Comparison of ENCODE assay signal across 1 cellular context in the genomic region with DNA sequence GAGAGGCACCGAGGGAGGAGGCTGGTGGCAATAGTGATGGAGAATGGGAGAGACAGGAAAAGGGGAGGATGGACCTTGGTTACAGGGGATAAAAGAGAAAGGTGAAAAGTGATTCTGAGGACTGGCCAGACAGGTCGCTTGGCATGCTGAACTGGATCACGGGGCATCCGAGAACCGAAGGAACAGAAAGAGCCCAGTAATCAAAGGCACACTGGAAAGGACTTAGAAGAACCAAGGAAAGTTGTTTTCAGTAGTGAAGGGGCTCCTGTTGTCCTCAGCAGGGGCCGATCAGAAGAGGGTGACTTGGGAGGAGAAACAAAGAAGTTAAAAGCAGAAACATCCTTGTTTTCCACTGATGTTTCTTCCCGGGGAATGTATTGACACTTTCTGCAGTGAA.
TF ChIP-seq lines count a peak whose summit lies in the region.

No MANE protein-coding gene starts in this region.

TF ChIP-seq in GM23338, 12 proteins besides CTCF, POLR2A, EP300 and RAD21 (continued from another document):
- TF ChIP-seq, protein P1, sequence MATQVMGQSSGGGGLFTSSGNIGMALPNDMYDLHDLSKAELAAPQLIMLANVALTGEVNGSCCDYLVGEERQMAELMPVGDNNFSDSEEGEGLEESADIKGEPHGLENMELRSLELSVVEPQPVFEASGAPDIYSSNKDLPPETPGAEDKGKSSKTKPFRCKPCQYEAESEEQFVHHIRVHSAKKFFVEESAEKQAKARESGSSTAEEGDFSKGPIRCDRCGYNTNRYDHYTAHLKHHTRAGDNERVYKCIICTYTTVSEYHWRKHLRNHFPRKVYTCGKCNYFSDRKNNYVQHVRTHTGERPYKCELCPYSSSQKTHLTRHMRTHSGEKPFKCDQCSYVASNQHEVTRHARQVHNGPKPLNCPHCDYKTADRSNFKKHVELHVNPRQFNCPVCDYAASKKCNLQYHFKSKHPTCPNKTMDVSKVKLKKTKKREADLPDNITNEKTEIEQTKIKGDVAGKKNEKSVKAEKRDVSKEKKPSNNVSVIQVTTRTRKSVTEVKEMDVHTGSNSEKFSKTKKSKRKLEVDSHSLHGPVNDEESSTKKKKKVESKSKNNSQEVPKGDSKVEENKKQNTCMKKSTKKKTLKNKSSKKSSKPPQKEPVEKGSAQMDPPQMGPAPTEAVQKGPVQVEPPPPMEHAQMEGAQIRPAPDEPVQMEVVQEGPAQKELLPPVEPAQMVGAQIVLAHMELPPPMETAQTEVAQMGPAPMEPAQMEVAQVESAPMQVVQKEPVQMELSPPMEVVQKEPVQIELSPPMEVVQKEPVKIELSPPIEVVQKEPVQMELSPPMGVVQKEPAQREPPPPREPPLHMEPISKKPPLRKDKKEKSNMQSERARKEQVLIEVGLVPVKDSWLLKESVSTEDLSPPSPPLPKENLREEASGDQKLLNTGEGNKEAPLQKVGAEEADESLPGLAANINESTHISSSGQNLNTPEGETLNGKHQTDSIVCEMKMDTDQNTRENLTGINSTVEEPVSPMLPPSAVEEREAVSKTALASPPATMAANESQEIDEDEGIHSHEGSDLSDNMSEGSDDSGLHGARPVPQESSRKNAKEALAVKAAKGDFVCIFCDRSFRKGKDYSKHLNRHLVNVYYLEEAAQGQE (IDR thresholded peaks at IDR 0.05; ENCODE audit: unreplicated experiment): no peak
- TF ChIP-seq, protein P2, sequence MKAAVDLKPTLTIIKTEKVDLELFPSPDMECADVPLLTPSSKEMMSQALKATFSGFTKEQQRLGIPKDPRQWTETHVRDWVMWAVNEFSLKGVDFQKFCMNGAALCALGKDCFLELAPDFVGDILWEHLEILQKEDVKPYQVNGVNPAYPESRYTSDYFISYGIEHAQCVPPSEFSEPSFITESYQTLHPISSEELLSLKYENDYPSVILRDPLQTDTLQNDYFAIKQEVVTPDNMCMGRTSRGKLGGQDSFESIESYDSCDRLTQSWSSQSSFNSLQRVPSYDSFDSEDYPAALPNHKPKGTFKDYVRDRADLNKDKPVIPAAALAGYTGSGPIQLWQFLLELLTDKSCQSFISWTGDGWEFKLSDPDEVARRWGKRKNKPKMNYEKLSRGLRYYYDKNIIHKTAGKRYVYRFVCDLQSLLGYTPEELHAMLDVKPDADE (IDR thresholded peaks at IDR 0.05): no peak
- TF ChIP-seq CREB1 (CRISPR knock-in tag; IDR thresholded peaks at IDR 0.05; ENCODE audit: low read depth) (no peak), POLR2AphosphoS5 (IDR thresholded peaks at IDR 0.05; ENCODE audit: low read depth) (no peak), ZNF114 (CRISPR knock-in tag; IDR thresholded peaks at IDR 0.05) (no peak), EZH2phosphoT487 (IDR thresholded peaks at IDR 0.05; ENCODE audit: unreplicated experiment) (no peak), STAT1 (IDR thresholded peaks at IDR 0.05; ENCODE audit: unreplicated experiment) (no peak)
TF ChIP-seq in GM23338: peak in this region for 0.
